23 cellular contexts compared by ENCODE assay signal in the genomic region with DNA sequence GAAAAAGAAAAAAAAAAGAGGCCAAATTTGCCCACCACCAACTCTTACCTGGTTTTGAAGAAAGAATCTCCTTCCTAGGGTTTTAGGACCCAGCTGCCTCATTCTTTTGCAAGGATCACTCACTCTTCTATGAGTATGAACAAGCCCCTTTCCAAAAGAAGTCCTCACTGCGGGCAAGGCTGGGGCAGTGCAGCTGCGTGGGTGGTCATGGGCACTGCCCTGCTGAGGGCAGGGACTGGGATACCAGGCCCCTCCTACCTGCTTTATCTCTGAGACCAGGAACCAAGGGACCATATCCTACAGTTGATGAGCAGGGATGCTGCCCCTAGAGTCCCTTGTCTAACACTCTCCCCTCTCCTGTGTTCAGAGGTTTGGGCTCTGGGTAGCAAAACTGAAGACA. TPM values are rescaled to one million over a fixed set of nuclear protein-coding genes. Genes with fewer than 3 reads are reported as not detected.
"Had no signal": no experiment of that assay in that cellular context is flagged by ENCODE, and none has a peak within 500 bp of the region (broad histone marks: within the 10 kb centered on the region; RNA-seq: fewer than 3 reads in every experiment).

No MANE protein-coding gene starts in this region.

- ATAC-seq: activated T-cell treated with anti-CD3 and anti-CD28 coated beads, Interleukin-2, amount 50 U/mL, for 72 hours; lower lobe of right lung; naive thymus-derived CD8-positive, alpha-beta T cell had no signal

- H3K4me3 Mint-ChIP-seq: activated naive CD4-positive, alpha-beta T cell treated with anti-CD3 and anti-CD28 coated beads, Interleukin-2, amount 10 ng/mL, durations not matched to agents 7 days and 5 days had no signal

- H3K36me3 Mint-ChIP-seq: activated CD4-positive, alpha-beta memory T cell treated with anti-CD3 and anti-CD28 coated beads for 36 hours had no signal

- H3K27ac Mint-ChIP-seq: activated CD4-positive, alpha-beta memory T cell treated with anti-CD3 and anti-CD28 coated beads for 36 hours; activated naive CD4-positive, alpha-beta T cell treated with anti-CD3 and anti-CD28 coated beads, Interleukin-2, amount 10 ng/mL, durations not matched to agents 7 days and 5 days; activated T-cell treated with anti-CD3 and anti-CD28 coated beads, Interleukin-2, amount 50 U/mL, for 72 hours; T-helper 1 cell treated with Interleukin-12 subunit alpha and Interleukin-12 subunit beta and Interleukin-4 antibody, amounts not matched to agents 30 μg/mL and 1 μg/mL, for 36 hours had no signal

- H3K9me3 Mint-ChIP-seq: activated CD4-positive, alpha-beta memory T cell treated with anti-CD3 and anti-CD28 coated beads for 36 hours; activated naive CD4-positive, alpha-beta T cell treated with anti-CD3 and anti-CD28 coated beads, Interleukin-2, amount 10 ng/mL, durations not matched to agents 7 days and 5 days; activated T-cell treated with anti-CD3 and anti-CD28 coated beads, Interleukin-2, amount 50 U/mL, for 72 hours; naive thymus-derived CD8-positive, alpha-beta T cell; T-helper 1 cell treated with Interleukin-12 subunit alpha and Interleukin-12 subunit beta and Interleukin-4 antibody, amounts not matched to agents 30 μg/mL and 1 μg/mL, for 36 hours had no signal

- H3K27ac ChIP-seq: coronary artery, lower lobe of right lung, ovary, prostate gland, right atrium auricular region, spleen, thoracic aorta, upper lobe of left lung had no signal

- DNase-seq: activated CD4-positive, alpha-beta memory T cell treated with anti-CD3 and anti-CD28 coated beads for 36 hours; activated CD4-positive, alpha-beta T cell treated with anti-CD3 and anti-CD28 coated beads for 48 hours; activated CD4-positive, CD25-positive, alpha-beta regulatory T cell; activated effector memory CD4-positive, alpha-beta T cell treated with anti-CD3 and anti-CD28 coated beads, Interleukin-2, amount 50 U/mL, for 16 hours; activated naive CD4-positive, alpha-beta T cell treated with anti-CD3 and anti-CD28 coated beads, Interleukin-2, amount 10 ng/mL, durations not matched to agents 7 days and 5 days; activated T-cell treated with anti-CD3 and anti-CD28 coated beads, Interleukin-2, amount 50 U/mL, for 72 hours; amygdala; cerebellar nuclear complex; kidney; lower lobe of right lung; naive thymus-derived CD8-positive, alpha-beta T cell; ovary; spleen; stimulated activated CD4-positive, alpha-beta T cell treated with anti-CD3 and anti-CD28 coated beads, Interleukin-4, amount 100 ng/mL, for 1 hour; stimulated activated naive CD4-positive, alpha-beta T cell treated with Interleukin-2 at 50 U/mL for 16 hours; T1000; upper lobe of left lung had no signal

RNA-seq across cellular contexts. Expression of gene HPD, which starts 20.6 kb away (rescaled TPM):
- total RNA-seq: activated CD4-positive, alpha-beta memory T cell treated with anti-CD3 and anti-CD28 coated beads for 36 hours; activated T-cell treated with anti-CD3 and anti-CD28 coated beads, Interleukin-2, amount 50 U/mL, for 72 hours; fibroblast of villous mesenchyme; naive thymus-derived CD8-positive, alpha-beta T cell had no signal
